In genomic region chr16:15511759-15512487, GRCh38 we compare ENCODE assay signal across 31 cellular contexts.
"Had no signal": no experiment of that assay in that cellular context is flagged by ENCODE, and none has a peak within 500 bp of the region (broad histone marks: within the 10 kb centered on the region; RNA-seq: fewer than 3 reads in every experiment).

No MANE protein-coding gene starts in this region.

- H3K4me3 Mint-ChIP-seq: activated CD4-positive, alpha-beta memory T cell treated with anti-CD3 and anti-CD28 coated beads, Interleukin-2, amount 10 ng/mL, durations not matched to agents 7 days and 5 days; activated naive CD4-positive, alpha-beta T cell treated with anti-CD3 and anti-CD28 coated beads, Interleukin-2, amount 50 U/mL, for 24 hours; central memory CD8-positive, alpha-beta T cell had no signal

- H3K36me3 ChIP-seq: cardiac muscle cell, MG63, WERI-Rb-1 had no signal

- H3K9me3 Mint-ChIP-seq: activated CD4-positive, alpha-beta memory T cell treated with anti-CD3 and anti-CD28 coated beads, Interleukin-2, amount 10 ng/mL, durations not matched to agents 7 days and 5 days; activated naive CD4-positive, alpha-beta T cell treated with anti-CD3 and anti-CD28 coated beads, Interleukin-2, amount 50 U/mL, for 24 hours; activated naive CD8-positive, alpha-beta T cell treated with anti-CD3 and anti-CD28 coated beads, Interleukin-2, amount 10 ng/mL, durations not matched to agents 7 days and 5 days; activated T-helper 2 cell treated with anti-CD3 and anti-CD28 coated beads, Interferon-gamma antibody, Interleukin-2, Interleukin-4, amounts not matched to agents 10 μg/mL and 5 μg/mL and 100 μg/mL, durations not matched to agents 14 hours and 24 hours and 36 hours; central memory CD8-positive, alpha-beta T cell had no signal

- DNase-seq: activated CD4-positive, alpha-beta memory T cell treated with anti-CD3 and anti-CD28 coated beads, Interleukin-2, amount 10 ng/mL, durations not matched to agents 7 days and 5 days; activated CD4-positive, alpha-beta T cell treated with anti-CD3 and anti-CD28 coated beads for 1 hour; activated CD4-positive, alpha-beta T cell treated with anti-CD3 and anti-CD28 coated beads for 48 hours; activated CD4-positive, CD25-positive, alpha-beta regulatory T cell; activated CD8-positive, alpha-beta memory T cell treated with anti-CD3 and anti-CD28 coated beads for 24 hours; activated gamma-delta T cell; activated naive CD4-positive, alpha-beta T cell treated with Interleukin-2 at 50 U/mL for 16 hours; activated naive CD8-positive, alpha-beta T cell treated with anti-CD3 and anti-CD28 coated beads, Interleukin-2, amount 10 ng/mL, durations not matched to agents 7 days and 5 days; activated T-cell treated with anti-CD3 and anti-CD28 coated beads, Interleukin-2, amount 50 U/mL, for 1 hour; amygdala; Kasumi-1; KG1; MG63; NCI-H1048; NCI-H1105 treated with DMSO at 0.1 percent for 48 hours; NCI-H1436; NCI-H1694; NCI-H1930; NCI-H2081 treated with DMSO at 0.1 percent for 48 hours; NCI-H345; SHP77 treated with DMSO at 0.1 percent for 48 hours; SW 1271; T-helper 1 cell; T1000; WERI-Rb-1 had no signal

- H3K27ac Mint-ChIP-seq: activated CD4-positive, alpha-beta memory T cell treated with anti-CD3 and anti-CD28 coated beads, Interleukin-2, amount 10 ng/mL, durations not matched to agents 7 days and 5 days; activated naive CD4-positive, alpha-beta T cell treated with anti-CD3 and anti-CD28 coated beads, Interleukin-2, amount 50 U/mL, for 24 hours; activated T-helper 2 cell treated with anti-CD3 and anti-CD28 coated beads, Interferon-gamma antibody, Interleukin-2, Interleukin-4, amounts not matched to agents 10 μg/mL and 5 μg/mL and 100 μg/mL, durations not matched to agents 14 hours and 24 hours and 36 hours had no signal

- ATAC-seq: Panc1 had no signal

- H3K27ac ChIP-seq: ascending aorta, cardiac muscle cell, WERI-Rb-1 had no signal

- H3K36me3 Mint-ChIP-seq: activated naive CD4-positive, alpha-beta T cell treated with anti-CD3 and anti-CD28 coated beads, Interleukin-2, amount 50 U/mL, for 24 hours; activated naive CD8-positive, alpha-beta T cell treated with anti-CD3 and anti-CD28 coated beads, Interleukin-2, amount 10 ng/mL, durations not matched to agents 7 days and 5 days had no signal

- H3K27me3 ChIP-seq: ascending aorta, cardiac muscle cell, MG63 had no signal

- H3K9me3 ChIP-seq: ascending aorta, MG63 had no signal

- H3K4me3 ChIP-seq: ascending aorta, cardiac muscle cell, MG63 had no signal

- H3K27me3 Mint-ChIP-seq: activated naive CD4-positive, alpha-beta T cell treated with anti-CD3 and anti-CD28 coated beads, Interleukin-2, amount 50 U/mL, for 24 hours; central memory CD8-positive, alpha-beta T cell had no signal
